30 cellular contexts compared by ENCODE assay signal in the genomic region with DNA sequence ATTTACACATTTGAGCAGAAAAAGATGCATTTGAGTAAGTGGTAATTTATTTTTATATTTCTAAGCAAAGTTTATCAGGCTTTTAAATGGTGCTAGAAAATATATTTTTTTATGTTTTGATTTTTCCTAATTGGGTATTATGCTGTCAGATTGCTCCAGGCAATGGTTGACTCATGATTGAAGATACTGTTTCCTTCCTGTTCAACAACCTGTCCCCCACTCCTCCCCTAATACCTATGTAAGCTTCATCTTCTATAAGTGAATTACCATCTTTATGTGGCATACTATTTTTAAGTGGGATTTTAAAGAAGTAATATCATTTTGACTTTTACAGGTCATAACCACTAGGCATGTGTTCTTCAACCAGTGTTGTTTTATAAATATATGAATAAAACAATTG. TPM values are rescaled to one million over a fixed set of nuclear protein-coding genes. Genes with fewer than 3 reads are reported as not detected.
"Had no signal": no experiment of that assay in that cellular context is flagged by ENCODE, and none has a peak within 500 bp of the region (broad histone marks: within the 10 kb centered on the region; RNA-seq: fewer than 3 reads in every experiment).

No MANE protein-coding gene starts in this region.

- H3K36me3 Mint-ChIP-seq: activated CD8-positive, alpha-beta memory T cell treated with anti-CD3 and anti-CD28 coated beads, Interleukin-2, amount 10 ng/mL, durations not matched to agents 7 days and 5 days; activated naive CD4-positive, alpha-beta T cell treated with anti-CD3 and anti-CD28 coated beads, Interleukin-2, amount 50 U/mL, for 24 hours; T-cell had no signal

- H3K27me3 ChIP-seq: ascending aorta, body of pancreas, cardiac muscle cell had no signal

- H3K9me3 ChIP-seq: ascending aorta, body of pancreas had no signal

- H3K4me3 ChIP-seq: ascending aorta, body of pancreas, cardiac muscle cell, SK-N-MC had no signal

- H3K27ac ChIP-seq: ascending aorta, body of pancreas, cardiac muscle cell, SK-N-MC had no signal

- H3K36me3 ChIP-seq: ascending aorta, cardiac muscle cell had no signal

- H3K27ac Mint-ChIP-seq: activated CD4-positive, alpha-beta T cell treated with anti-CD3 and anti-CD28 coated beads, Interleukin-2, amount 10 ng/mL, durations not matched to agents 24 days and 14 days; activated CD8-positive, alpha-beta memory T cell treated with anti-CD3 and anti-CD28 coated beads, Interleukin-2, amount 10 ng/mL, durations not matched to agents 7 days and 5 days; activated naive CD4-positive, alpha-beta T cell treated with anti-CD3 and anti-CD28 coated beads, Interleukin-2, amount 50 U/mL, for 24 hours; activated naive CD8-positive, alpha-beta T cell treated with anti-CD3 and anti-CD28 coated beads, Interleukin-2, amount 50 U/mL, for 24 hours; activated T-cell treated with anti-CD3 and anti-CD28 coated beads, Interleukin-2, amount 50 U/mL, for 24 hours; activated T-helper 1 cell treated with anti-CD3 and anti-CD28 coated beads, Interleukin-12 subunit alpha, Interleukin-12 subunit beta, Interleukin-2, Interleukin-4 antibody, amounts not matched to agents 30 ng/mL and 10 ng/mL and 1 ng/mL, durations not matched to agents 14 hours and 24 hours and 36 hours; T-cell had no signal

- DNase-seq: activated B cell treated with CpG ODN at 0.5 μM for 24 hours; activated CD4-positive, alpha-beta T cell treated with anti-CD3 and anti-CD28 coated beads for 1 hour; activated CD4-positive, alpha-beta T cell treated with anti-CD3 and anti-CD28 coated beads, Interleukin-2, amount 10 ng/mL, durations not matched to agents 24 days and 14 days; activated CD4-positive, alpha-beta T cell treated with anti-CD3 and anti-CD28 coated beads, Interleukin-2, amount 50 U/mL, for 48 hours; activated CD8-positive, alpha-beta memory T cell treated with anti-CD3 and anti-CD28 coated beads, Interleukin-2, amount 10 ng/mL, durations not matched to agents 7 days and 5 days; activated effector memory CD4-positive, alpha-beta T cell treated with Interleukin-2 at 50 U/mL for 16 hours; activated naive CD4-positive, alpha-beta T cell; activated naive CD8-positive, alpha-beta T cell treated with anti-CD3 and anti-CD28 coated beads, Interleukin-2, amount 50 U/mL, for 24 hours; activated T-cell treated with anti-CD3 and anti-CD28 coated beads, Interleukin-2, amount 50 U/mL, for 24 hours; amniotic stem cell; body of pancreas; Kasumi-1; MV-4-11; NCI-H1092 treated with DMSO at 0.1 percent for 48 hours; NCI-H1417 treated with DMSO at 0.1 percent for 48 hours; NCI-H1694; NCI-H2029; NCI-H2107; NCI-H2171 treated with DMSO at 0.1 percent for 48 hours; NCI-H226; NCI-H526; T-cell; T-helper 2 cell; T1000 had no signal

- H3K9me3 Mint-ChIP-seq: activated B cell treated with CpG ODN at 0.5 μM for 24 hours; activated CD4-positive, alpha-beta T cell treated with anti-CD3 and anti-CD28 coated beads, Interleukin-2, amount 10 ng/mL, durations not matched to agents 24 days and 14 days; activated naive CD4-positive, alpha-beta T cell treated with anti-CD3 and anti-CD28 coated beads, Interleukin-2, amount 50 U/mL, for 24 hours; activated naive CD8-positive, alpha-beta T cell treated with anti-CD3 and anti-CD28 coated beads, Interleukin-2, amount 50 U/mL, for 24 hours; activated T-cell treated with anti-CD3 and anti-CD28 coated beads, Interleukin-2, amount 50 U/mL, for 24 hours; activated T-helper 1 cell treated with anti-CD3 and anti-CD28 coated beads, Interleukin-12 subunit alpha, Interleukin-12 subunit beta, Interleukin-2, Interleukin-4 antibody, amounts not matched to agents 30 ng/mL and 10 ng/mL and 1 ng/mL, durations not matched to agents 14 hours and 24 hours and 36 hours; T-cell had no signal

- H3K4me1 ChIP-seq: ascending aorta had no signal

- H3K4me1 Mint-ChIP-seq: activated CD4-positive, alpha-beta T cell treated with anti-CD3 and anti-CD28 coated beads, Interleukin-2, amount 10 ng/mL, durations not matched to agents 24 days and 14 days; activated CD8-positive, alpha-beta memory T cell treated with anti-CD3 and anti-CD28 coated beads, Interleukin-2, amount 10 ng/mL, durations not matched to agents 7 days and 5 days; activated naive CD4-positive, alpha-beta T cell treated with anti-CD3 and anti-CD28 coated beads, Interleukin-2, amount 50 U/mL, for 24 hours; activated naive CD8-positive, alpha-beta T cell treated with anti-CD3 and anti-CD28 coated beads, Interleukin-2, amount 50 U/mL, for 24 hours; T-cell had no signal

- H3K27me3 Mint-ChIP-seq: activated B cell treated with CpG ODN at 0.5 μM for 24 hours; activated naive CD8-positive, alpha-beta T cell treated with anti-CD3 and anti-CD28 coated beads, Interleukin-2, amount 50 U/mL, for 24 hours had no signal

- ATAC-seq: activated CD8-positive, alpha-beta memory T cell treated with anti-CD3 and anti-CD28 coated beads, Interleukin-2, amount 10 ng/mL, durations not matched to agents 7 days and 5 days; activated naive CD8-positive, alpha-beta T cell treated with anti-CD3 and anti-CD28 coated beads, Interleukin-2, amount 50 U/mL, for 24 hours; body of pancreas; Right ventricle myocardium inferior; T-cell had no signal

- H3K4me3 Mint-ChIP-seq: activated B cell treated with CpG ODN at 0.5 μM for 24 hours; activated CD4-positive, alpha-beta T cell treated with anti-CD3 and anti-CD28 coated beads, Interleukin-2, amount 10 ng/mL, durations not matched to agents 24 days and 14 days; activated CD8-positive, alpha-beta memory T cell treated with anti-CD3 and anti-CD28 coated beads, Interleukin-2, amount 10 ng/mL, durations not matched to agents 7 days and 5 days; activated naive CD4-positive, alpha-beta T cell treated with anti-CD3 and anti-CD28 coated beads, Interleukin-2, amount 50 U/mL, for 24 hours; activated naive CD8-positive, alpha-beta T cell treated with anti-CD3 and anti-CD28 coated beads, Interleukin-2, amount 50 U/mL, for 24 hours; activated T-cell treated with anti-CD3 and anti-CD28 coated beads, Interleukin-2, amount 50 U/mL, for 24 hours; activated T-helper 1 cell treated with anti-CD3 and anti-CD28 coated beads, Interleukin-12 subunit alpha, Interleukin-12 subunit beta, Interleukin-2, Interleukin-4 antibody, amounts not matched to agents 30 ng/mL and 10 ng/mL and 1 ng/mL, durations not matched to agents 14 hours and 24 hours and 36 hours; T-cell had no signal

RNA-seq across cellular contexts. Expression of a gene that starts 29.8 kb away (rescaled TPM):
- total RNA-seq: activated B cell treated with CpG ODN at 0.5 μM for 24 hours; activated CD4-positive, alpha-beta T cell treated with anti-CD3 and anti-CD28 coated beads, Interleukin-2, amount 10 ng/mL, durations not matched to agents 24 days and 14 days; activated CD8-positive, alpha-beta memory T cell treated with anti-CD3 and anti-CD28 coated beads, Interleukin-2, amount 10 ng/mL, durations not matched to agents 7 days and 5 days; activated T-helper 1 cell treated with anti-CD3 and anti-CD28 coated beads, Interleukin-12 subunit alpha, Interleukin-12 subunit beta, Interleukin-2, Interleukin-4 antibody, amounts not matched to agents 30 ng/mL and 10 ng/mL and 1 ng/mL, durations not matched to agents 14 hours and 24 hours and 36 hours; ascending aorta; cardiac muscle cell; Right ventricle myocardium inferior had no signal
